Comparison of ENCODE assay signal across 1 cellular context in the genomic region with DNA sequence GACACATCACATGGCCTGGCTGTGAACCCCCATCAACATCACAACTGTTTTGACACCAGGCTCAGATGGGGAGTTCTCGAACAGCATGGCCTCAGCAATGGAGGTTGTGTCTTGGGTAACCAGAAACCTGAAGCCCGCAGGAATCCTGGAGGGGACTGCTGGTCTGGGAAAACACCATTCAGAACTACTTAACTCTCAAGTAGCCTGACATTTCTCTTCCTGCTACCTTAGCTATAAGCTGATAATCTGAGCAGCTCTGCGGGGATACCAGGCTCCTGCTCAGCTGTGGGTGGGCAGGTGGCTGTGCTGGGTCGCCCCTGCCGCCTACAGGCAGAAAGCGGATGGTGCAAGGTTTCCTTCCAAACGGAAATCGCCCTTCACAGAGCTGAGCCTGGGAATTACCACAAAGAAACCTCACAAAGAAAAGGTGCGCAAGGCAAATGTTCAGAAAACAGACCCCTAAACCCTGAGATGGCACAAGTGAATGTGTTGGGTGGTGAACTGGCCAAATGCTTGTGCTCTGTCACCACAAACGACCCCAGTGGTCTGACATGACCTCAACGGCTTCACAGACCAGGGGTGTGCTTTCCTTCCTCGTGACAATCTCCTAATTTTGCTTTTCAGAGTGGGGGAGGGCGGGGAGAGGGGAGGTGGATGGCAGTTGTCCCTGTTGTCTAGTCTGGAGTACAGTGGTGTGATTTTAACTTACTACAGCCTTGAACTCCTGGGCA.
TF ChIP-seq lines count a peak whose summit lies in the region.

No MANE protein-coding gene starts in this region.

TF ChIP-seq in HepG2, 621 proteins besides CTCF, POLR2A, EP300 and RAD21 (continued from another document and continues in another):
- TF ChIP-seq ZSCAN22 (CRISPR knock-in tag; IDR thresholded peaks at IDR 0.05) (no peak), HNRNPUL1 (IDR thresholded peaks at IDR 0.05; ENCODE audit: low read depth, low read length) (no peak), CBX1 (IDR thresholded peaks at IDR 0.05; ENCODE audit: low read depth) (peak; percentile 49), ZSCAN9 (CRISPR knock-in tag; IDR thresholded peaks at IDR 0.05; ENCODE audit: borderline replicate concordance) (no peak), EEA1 (CRISPR knock-in tag; IDR thresholded peaks at IDR 0.05; ENCODE audit: borderline replicate concordance) (no peak), RORA (CRISPR knock-in tag; IDR thresholded peaks at IDR 0.05) (no peak), MEIS2 (CRISPR knock-in tag; IDR thresholded peaks at IDR 0.05) (no peak), HOXD1 (CRISPR knock-in tag; IDR thresholded peaks at IDR 0.05) (peak; percentile 34; the same call in 1 of the 2 replicates), ZBTB3 (CRISPR knock-in tag; IDR thresholded peaks at IDR 0.05; ENCODE audit: borderline replicate concordance, low read depth) (no peak), HOXA7 (CRISPR knock-in tag; IDR thresholded peaks at IDR 0.05) (no peak), NCOA2 (CRISPR knock-in tag; IDR thresholded peaks at IDR 0.05) (no peak), MYC (CRISPR knock-in tag; IDR thresholded peaks at IDR 0.05; ENCODE audit: borderline replicate concordance) (no peak; the same call in 1 of the 2 replicates), ZBTB21 (CRISPR knock-in tag; IDR thresholded peaks at IDR 0.05) (no peak), PRMT3 (CRISPR knock-in tag; IDR thresholded peaks at IDR 0.05; ENCODE audit: borderline replicate concordance, low read depth) (no peak), ERF (CRISPR knock-in tag; IDR thresholded peaks at IDR 0.05) (no peak), ZNF124 (CRISPR knock-in tag; IDR thresholded peaks at IDR 0.05) (peak; percentile 60; the same call in 1 of the 2 replicates), ZNF776 (CRISPR knock-in tag; IDR thresholded peaks at IDR 0.05) (no peak; the same call in 1 of the 2 replicates), FOXJ3 (CRISPR knock-in tag; IDR thresholded peaks at IDR 0.05; ENCODE audit: borderline replicate concordance) (no peak; the same call in 1 of the 2 replicates), TEAD3 (CRISPR knock-in tag; optimal IDR thresholded peaks at IDR 0.05; ENCODE audit: borderline replicate concordance) (peak; percentile 44), TEAD2 (CRISPR knock-in tag; IDR thresholded peaks at IDR 0.05) (no peak), SRSF4 (IDR thresholded peaks at IDR 0.05; ENCODE audit: low read depth, low read length, poor library complexity, severe bottlenecking) (no peak), JUNB (CRISPR knock-in tag; IDR thresholded peaks at IDR 0.05; ENCODE audit: borderline replicate concordance) (no peak)
- TF ChIP-seq, protein P1, sequence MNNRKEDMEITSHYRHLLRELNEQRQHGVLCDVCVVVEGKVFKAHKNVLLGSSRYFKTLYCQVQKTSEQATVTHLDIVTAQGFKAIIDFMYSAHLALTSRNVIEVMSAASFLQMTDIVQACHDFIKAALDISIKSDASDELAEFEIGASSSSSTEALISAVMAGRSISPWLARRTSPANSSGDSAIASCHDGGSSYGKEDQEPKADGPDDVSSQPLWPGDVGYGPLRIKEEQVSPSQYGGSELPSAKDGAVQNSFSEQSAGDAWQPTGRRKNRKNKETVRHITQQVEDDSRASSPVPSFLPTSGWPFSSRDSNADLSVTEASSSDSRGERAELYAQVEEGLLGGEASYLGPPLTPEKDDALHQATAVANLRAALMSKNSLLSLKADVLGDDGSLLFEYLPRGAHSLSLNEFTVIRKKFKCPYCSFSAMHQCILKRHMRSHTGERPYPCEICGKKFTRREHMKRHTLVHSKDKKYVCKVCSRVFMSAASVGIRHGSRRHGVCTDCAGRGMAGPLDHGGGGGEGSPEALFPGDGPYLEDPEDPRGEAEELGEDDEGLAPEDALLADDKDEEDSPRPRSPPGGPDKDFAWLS (CRISPR knock-in tag; IDR thresholded peaks at IDR 0.05; ENCODE audit: borderline replicate concordance): 0 out of 2 replicates have a peak, but pooled peaks have one; percentile 80
- TF ChIP-seq, protein P2, sequence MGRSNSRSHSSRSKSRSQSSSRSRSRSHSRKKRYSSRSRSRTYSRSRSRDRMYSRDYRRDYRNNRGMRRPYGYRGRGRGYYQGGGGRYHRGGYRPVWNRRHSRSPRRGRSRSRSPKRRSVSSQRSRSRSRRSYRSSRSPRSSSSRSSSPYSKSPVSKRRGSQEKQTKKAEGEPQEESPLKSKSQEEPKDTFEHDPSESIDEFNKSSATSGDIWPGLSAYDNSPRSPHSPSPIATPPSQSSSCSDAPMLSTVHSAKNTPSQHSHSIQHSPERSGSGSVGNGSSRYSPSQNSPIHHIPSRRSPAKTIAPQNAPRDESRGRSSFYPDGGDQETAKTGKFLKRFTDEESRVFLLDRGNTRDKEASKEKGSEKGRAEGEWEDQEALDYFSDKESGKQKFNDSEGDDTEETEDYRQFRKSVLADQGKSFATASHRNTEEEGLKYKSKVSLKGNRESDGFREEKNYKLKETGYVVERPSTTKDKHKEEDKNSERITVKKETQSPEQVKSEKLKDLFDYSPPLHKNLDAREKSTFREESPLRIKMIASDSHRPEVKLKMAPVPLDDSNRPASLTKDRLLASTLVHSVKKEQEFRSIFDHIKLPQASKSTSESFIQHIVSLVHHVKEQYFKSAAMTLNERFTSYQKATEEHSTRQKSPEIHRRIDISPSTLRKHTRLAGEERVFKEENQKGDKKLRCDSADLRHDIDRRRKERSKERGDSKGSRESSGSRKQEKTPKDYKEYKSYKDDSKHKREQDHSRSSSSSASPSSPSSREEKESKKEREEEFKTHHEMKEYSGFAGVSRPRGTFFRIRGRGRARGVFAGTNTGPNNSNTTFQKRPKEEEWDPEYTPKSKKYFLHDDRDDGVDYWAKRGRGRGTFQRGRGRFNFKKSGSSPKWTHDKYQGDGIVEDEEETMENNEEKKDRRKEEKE (IDR thresholded peaks at IDR 0.05): no peak
- TF ChIP-seq, protein P3, sequence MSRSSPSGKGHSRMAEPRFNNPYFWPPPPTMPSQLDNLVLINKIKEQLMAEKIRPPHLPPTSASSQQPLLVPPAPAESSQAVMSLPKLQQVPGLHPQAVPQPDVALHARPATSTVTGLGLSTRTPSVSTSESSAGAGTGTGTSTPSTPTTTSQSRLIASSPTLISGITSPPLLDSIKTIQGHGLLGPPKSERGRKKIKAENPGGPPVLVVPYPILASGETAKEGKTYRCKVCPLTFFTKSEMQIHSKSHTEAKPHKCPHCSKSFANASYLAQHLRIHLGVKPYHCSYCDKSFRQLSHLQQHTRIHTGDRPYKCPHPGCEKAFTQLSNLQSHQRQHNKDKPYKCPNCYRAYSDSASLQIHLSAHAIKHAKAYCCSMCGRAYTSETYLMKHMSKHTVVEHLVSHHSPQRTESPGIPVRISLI (CRISPR knock-in tag; IDR thresholded peaks at IDR 0.05; ENCODE audit: borderline replicate concordance): no peak
- TF ChIP-seq, protein P4, sequence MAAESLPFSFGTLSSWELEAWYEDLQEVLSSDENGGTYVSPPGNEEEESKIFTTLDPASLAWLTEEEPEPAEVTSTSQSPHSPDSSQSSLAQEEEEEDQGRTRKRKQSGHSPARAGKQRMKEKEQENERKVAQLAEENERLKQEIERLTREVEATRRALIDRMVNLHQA (CRISPR knock-in tag; IDR thresholded peaks at IDR 0.05): no peak
- TF ChIP-seq, protein P5, sequence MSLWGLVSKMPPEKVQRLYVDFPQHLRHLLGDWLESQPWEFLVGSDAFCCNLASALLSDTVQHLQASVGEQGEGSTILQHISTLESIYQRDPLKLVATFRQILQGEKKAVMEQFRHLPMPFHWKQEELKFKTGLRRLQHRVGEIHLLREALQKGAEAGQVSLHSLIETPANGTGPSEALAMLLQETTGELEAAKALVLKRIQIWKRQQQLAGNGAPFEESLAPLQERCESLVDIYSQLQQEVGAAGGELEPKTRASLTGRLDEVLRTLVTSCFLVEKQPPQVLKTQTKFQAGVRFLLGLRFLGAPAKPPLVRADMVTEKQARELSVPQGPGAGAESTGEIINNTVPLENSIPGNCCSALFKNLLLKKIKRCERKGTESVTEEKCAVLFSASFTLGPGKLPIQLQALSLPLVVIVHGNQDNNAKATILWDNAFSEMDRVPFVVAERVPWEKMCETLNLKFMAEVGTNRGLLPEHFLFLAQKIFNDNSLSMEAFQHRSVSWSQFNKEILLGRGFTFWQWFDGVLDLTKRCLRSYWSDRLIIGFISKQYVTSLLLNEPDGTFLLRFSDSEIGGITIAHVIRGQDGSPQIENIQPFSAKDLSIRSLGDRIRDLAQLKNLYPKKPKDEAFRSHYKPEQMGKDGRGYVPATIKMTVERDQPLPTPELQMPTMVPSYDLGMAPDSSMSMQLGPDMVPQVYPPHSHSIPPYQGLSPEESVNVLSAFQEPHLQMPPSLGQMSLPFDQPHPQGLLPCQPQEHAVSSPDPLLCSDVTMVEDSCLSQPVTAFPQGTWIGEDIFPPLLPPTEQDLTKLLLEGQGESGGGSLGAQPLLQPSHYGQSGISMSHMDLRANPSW (CRISPR knock-in tag; IDR thresholded peaks at IDR 0.05; ENCODE audit: borderline replicate concordance): no peak
- TF ChIP-seq, protein P6, sequence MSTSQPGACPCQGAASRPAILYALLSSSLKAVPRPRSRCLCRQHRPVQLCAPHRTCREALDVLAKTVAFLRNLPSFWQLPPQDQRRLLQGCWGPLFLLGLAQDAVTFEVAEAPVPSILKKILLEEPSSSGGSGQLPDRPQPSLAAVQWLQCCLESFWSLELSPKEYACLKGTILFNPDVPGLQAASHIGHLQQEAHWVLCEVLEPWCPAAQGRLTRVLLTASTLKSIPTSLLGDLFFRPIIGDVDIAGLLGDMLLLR (CRISPR knock-in tag; IDR thresholded peaks at IDR 0.05): peak; percentile 36; the same call in 1 of the 2 replicates
- TF ChIP-seq, protein P7, sequence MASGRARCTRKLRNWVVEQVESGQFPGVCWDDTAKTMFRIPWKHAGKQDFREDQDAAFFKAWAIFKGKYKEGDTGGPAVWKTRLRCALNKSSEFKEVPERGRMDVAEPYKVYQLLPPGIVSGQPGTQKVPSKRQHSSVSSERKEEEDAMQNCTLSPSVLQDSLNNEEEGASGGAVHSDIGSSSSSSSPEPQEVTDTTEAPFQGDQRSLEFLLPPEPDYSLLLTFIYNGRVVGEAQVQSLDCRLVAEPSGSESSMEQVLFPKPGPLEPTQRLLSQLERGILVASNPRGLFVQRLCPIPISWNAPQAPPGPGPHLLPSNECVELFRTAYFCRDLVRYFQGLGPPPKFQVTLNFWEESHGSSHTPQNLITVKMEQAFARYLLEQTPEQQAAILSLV (CRISPR knock-in tag; IDR thresholded peaks at IDR 0.05; ENCODE audit: borderline replicate concordance): 0 out of 2 replicates have a peak, but pooled peaks have one; percentile 27
- TF ChIP-seq, protein P8, sequence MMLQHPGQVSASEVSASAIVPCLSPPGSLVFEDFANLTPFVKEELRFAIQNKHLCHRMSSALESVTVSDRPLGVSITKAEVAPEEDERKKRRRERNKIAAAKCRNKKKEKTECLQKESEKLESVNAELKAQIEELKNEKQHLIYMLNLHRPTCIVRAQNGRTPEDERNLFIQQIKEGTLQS (CRISPR knock-in tag; IDR thresholded peaks at IDR 0.05): no peak
- TF ChIP-seq, protein P9, sequence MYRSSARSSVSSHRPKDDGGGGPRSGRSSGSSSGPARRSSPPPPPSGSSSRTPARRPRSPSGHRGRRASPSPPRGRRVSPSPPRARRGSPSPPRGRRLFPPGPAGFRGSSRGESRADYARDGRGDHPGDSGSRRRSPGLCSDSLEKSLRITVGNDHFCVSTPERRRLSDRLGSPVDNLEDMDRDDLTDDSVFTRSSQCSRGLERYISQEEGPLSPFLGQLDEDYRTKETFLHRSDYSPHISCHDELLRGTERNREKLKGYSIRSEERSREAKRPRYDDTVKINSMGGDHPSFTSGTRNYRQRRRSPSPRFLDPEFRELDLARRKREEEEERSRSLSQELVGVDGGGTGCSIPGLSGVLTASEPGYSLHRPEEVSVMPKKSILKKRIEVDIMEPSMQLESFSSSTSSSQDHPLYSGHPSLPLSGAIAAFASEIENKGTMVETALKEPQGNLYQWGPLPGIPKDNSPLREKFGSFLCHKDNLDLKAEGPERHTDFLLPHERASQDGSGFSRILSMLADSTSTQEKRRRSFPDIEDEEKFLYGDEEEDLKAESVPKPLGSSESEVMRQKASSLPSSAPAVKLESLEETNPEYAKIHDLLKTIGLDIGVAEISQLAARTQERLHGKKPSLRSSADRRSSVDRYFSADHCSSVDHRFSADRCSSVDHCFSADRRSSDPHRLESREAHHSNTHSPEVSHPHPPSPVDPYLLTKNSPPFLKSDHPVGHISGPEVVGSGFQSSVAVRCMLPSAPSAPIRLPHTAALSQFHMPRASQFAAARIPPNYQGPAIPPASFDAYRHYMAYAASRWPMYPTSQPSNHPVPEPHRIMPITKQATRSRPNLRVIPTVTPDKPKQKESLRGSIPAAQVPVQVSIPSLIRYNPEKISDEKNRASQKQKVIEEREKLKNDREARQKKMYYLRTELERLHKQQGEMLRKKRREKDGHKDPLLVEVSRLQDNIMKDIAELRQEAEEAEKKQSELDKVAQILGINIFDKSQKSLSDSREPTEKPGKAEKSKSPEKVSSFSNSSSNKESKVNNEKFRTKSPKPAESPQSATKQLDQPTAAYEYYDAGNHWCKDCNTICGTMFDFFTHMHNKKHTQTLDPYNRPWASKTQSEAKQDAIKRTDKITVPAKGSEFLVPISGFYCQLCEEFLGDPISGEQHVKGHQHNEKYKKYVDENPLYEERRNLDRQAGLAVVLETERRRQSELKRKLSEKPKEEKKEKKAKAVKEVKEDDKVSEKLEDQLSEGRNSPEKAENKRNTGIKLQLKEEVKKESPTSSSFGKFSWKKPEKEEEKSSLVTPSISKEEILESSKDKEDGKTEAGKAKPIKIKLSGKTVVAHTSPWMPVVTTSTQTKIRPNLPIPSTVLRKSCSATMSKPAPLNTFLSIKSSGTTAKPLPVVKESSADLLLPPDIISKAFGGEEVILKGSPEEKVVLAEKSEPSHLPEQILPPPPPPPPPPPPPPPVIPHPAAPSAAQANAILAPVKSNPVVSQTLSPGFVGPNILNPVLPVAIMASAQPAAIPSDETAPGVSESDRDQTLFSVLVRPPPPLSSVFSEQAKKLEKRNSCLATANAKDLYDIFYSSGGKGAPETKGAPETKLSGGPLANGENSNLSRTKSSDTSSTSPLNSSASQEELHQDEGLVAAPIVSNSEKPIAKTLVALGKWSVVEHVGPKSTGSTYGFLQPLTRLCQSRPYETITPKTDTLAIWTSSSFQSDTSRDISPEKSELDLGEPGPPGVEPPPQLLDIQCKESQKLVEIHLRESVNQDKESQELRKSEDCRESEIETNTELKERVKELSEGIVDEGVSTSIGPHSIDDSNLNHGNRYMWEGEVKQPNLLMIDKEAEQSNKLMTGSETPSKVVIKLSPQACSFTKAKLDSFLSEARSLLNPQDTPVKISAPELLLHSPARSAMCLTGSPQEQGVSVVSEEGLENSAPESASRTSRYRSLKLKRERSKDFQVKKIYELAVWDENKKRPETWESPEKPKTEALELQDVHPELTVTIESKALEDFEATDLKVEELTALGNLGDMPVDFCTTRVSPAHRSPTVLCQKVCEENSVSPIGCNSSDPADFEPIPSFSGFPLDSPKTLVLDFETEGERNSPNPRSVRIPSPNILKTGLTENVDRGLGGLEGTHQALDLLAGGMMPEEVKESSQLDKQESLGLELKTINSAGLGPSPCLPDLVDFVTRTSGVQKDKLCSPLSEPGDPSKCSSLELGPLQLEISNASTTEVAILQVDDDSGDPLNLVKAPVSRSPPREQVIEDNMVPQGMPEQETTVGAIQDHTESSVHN (CRISPR knock-in tag; IDR thresholded peaks at IDR 0.05): no peak; the same call in 1 of the 2 replicates
